In the genomic region with DNA sequence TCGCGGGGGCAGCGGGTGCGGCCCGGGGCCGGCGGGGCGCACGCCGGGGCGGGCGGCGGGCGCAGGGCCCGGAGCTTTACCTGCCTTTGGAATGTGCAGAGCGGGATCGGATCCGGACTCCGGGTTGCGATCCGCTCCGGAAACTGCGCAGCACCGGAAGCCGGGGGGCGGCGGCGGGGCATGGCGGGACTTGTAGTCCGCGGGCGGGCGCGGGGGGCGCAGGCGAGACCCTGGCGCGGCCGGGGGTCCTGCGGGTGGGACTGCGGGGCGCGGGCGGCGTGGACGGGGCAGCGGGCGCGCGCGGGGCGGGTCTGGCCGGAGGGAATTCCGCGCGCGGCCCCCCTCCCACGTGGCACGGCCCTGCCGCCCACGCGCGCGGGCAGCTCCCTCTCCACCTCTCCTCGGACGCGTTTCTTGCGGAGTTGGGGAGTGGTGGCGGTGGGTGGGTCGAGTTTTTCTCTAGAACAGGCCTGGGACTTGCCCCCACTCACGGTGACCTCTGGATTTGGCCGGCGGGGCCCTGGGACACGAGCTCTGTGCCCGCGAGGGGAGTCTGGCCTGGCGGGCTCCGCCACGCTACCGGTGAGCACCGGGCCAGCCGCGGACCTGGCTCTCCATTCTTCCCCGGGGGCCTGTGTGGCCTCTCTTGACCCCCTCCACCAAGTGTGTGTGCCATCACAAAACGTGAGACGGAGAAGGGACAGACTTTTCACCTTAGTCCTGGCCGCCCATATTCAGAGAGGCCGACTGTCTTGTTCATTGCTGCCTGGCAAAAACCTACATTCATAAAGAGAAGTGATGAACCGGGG, we compare ENCODE assay signal across 8 cellular contexts. TPM values are rescaled to one million over a fixed set of nuclear protein-coding genes. Genes with fewer than 3 reads are reported as not detected.
DNase-seq lines count a peak whose midpoint lies in the region; ATAC-seq and TF ChIP-seq lines count a peak whose summit lies in the region.

A gene with protein sequence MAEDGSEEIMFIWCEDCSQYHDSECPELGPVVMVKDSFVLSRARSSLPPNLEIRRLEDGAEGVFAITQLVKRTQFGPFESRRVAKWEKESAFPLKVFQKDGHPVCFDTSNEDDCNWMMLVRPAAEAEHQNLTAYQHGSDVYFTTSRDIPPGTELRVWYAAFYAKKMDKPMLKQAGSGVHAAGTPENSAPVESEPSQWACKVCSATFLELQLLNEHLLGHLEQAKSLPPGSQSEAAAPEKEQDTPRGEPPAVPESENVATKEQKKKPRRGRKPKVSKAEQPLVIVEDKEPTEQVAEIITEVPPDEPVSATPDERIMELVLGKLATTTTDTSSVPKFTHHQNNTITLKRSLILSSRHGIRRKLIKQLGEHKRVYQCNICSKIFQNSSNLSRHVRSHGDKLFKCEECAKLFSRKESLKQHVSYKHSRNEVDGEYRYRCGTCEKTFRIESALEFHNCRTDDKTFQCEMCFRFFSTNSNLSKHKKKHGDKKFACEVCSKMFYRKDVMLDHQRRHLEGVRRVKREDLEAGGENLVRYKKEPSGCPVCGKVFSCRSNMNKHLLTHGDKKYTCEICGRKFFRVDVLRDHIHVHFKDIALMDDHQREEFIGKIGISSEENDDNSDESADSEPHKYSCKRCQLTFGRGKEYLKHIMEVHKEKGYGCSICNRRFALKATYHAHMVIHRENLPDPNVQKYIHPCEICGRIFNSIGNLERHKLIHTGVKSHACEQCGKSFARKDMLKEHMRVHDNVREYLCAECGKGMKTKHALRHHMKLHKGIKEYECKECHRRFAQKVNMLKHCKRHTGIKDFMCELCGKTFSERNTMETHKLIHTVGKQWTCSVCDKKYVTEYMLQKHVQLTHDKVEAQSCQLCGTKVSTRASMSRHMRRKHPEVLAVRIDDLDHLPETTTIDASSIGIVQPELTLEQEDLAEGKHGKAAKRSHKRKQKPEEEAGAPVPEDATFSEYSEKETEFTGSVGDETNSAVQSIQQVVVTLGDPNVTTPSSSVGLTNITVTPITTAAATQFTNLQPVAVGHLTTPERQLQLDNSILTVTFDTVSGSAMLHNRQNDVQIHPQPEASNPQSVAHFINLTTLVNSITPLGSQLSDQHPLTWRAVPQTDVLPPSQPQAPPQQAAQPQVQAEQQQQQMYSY (minus strand): TSS at position 155 of the 809 bp plus-strand sequence. CDS start 18,981 bp downstream, outside the sequence.

- ATAC-seq in HG03439 (IDR thresholded peaks at IDR 0.05; ENCODE audit: unreplicated experiment): peak; percentile 66

- peaks cover 0 to 6% (median 0%) of the 10 kb centered on the region in 11 experiments; a peak in 3 of 22 replicates for H3K36me3 ChIP-seq in BLaER1 treated with 17β-estradiol and CSF1 and Interleukin-3, amounts not matched to agents 10 nM and 100 nM
- H3K36me3 ChIP-seq in effector memory CD4-positive, alpha-beta T cell (ENCODE audit: control insufficient read depth, insufficient read depth, low read length): no peaks in the 10 kb centered on the region

- peaks cover 0 to 26% (median 9%) of the 10 kb centered on the region in 11 experiments; a peak in 10 of 22 replicates for H4K20me1 ChIP-seq in BLaER1 treated with 17β-estradiol and CSF1 and Interleukin-3, amounts not matched to agents 10 nM and 100 nM

- peak within 1 kb of the TSS; percentile 85 to 99 (median 96) for H3K4me2 ChIP-seq in BLaER1 treated with 17β-estradiol and CSF1 and Interleukin-3, amounts not matched to agents 10 nM and 100 nM

- peak; percentile 51 for TF ChIP-seq POLR2A in GM19099 (IDR thresholded peaks at IDR 0.05; ENCODE audit: extremely low read depth, insufficient read length, low read depth)

- H3K27ac ChIP-seq in BLaER1 treated with 17β-estradiol and CSF1 and Interleukin-3, amounts not matched to agents 10 nM and 100 nM: peak within 1 kb of the TSS; percentile 93 to 100 (median 97)
- H3K27ac ChIP-seq in effector memory CD4-positive, alpha-beta T cell (ENCODE audit: insufficient read depth, low read length, poor library complexity, severe bottlenecking): peak within 1 kb of the TSS; percentile 71

- no peaks in the 10 kb centered on the region for H3K9me3 ChIP-seq in BLaER1 treated with 17β-estradiol and CSF1 and Interleukin-3, amounts not matched to agents 10 nM and 100 nM (replicated peaks in 1 of 11)
- no peaks in the 10 kb centered on the region for H3K9me3 ChIP-seq in effector memory CD4-positive, alpha-beta T cell (ENCODE audit: control insufficient read depth, low read length)

- H3K27me3 ChIP-seq in BLaER1 treated with 17β-estradiol and CSF1 and Interleukin-3, amounts not matched to agents 10 nM and 100 nM: no peaks in the 10 kb centered on the region
- no peaks in the 10 kb centered on the region for H3K27me3 ChIP-seq in effector memory CD4-positive, alpha-beta T cell (replicated peaks; ENCODE audit: control insufficient read depth, insufficient read depth, low read length, poor library complexity, severe bottlenecking)

- H3K4me1 ChIP-seq in BLaER1 treated with 17β-estradiol and CSF1 and Interleukin-3, amounts not matched to agents 10 nM and 100 nM: peaks cover 18 to 62% (median 57%) of the 10 kb centered on the region in 10 experiments; a peak in 19 of 20 replicates
- H3K4me1 ChIP-seq in effector memory CD4-positive, alpha-beta T cell (ENCODE audit: control insufficient read depth, insufficient read depth, low read length, poor library complexity, severe bottlenecking): peaks cover 7% of the 10 kb centered on the region

- H3K9ac ChIP-seq in BLaER1 treated with 17β-estradiol and CSF1 and Interleukin-3, amounts not matched to agents 10 nM and 100 nM: peak within 1 kb of the TSS; percentile 91 to 98 (median 98)

- peak within 1 kb of the TSS; percentile 84 to 97 (median 88) for H3K4me3 ChIP-seq in BLaER1 treated with 17β-estradiol and CSF1 and Interleukin-3, amounts not matched to agents 10 nM and 100 nM
- peak within 1 kb of the TSS; percentile 65 for H3K4me3 ChIP-seq in effector memory CD4-positive, alpha-beta T cell (ENCODE audit: insufficient read depth, low read depth, low read length, poor library complexity, severe bottlenecking)

- DNase-seq in NOMO-1 (lab: John Stamatoyannopoulos, UW; ENCODE audit: unreplicated experiment in 2 of 2) (peak; percentile 44 to 45), mesenteric fat pad (ENCODE audit: low spot score) (peak; percentile 93)
- DNase-seq in activated CD8-positive, alpha-beta memory T cell treated with anti-CD3 and anti-CD28 coated beads for 4 hours (ENCODE audit: low read depth in 2 of 2): peak; percentile 67 to 71
- peak; percentile 56 to 66 (median 61) for DNase-seq in effector memory CD4-positive, alpha-beta T cell
- DNase-seq in stimulated activated CD8-positive, alpha-beta memory T cell treated with anti-CD3 and anti-CD28 coated beads, Interleukin-15, amount 100 ng/mL, for 1 hour (ENCODE audit: low read depth): peak; percentile 63

RNA-seq across cellular contexts. Expression of the gene that starts here (rescaled TPM):
- 8.0 TPM for total RNA-seq in mesenteric fat pad

Comparison
In these comparisons a context has a peak if more than half of its experiments do, and no peak if none do; other contexts are left out.
1. Peak in every context shown above with its lines: DNase-seq, ATAC-seq, H3K4me3 ChIP-seq and H3K27ac ChIP-seq.